Comparison of ENCODE assay signal across 15 cellular contexts in the genomic region with DNA sequence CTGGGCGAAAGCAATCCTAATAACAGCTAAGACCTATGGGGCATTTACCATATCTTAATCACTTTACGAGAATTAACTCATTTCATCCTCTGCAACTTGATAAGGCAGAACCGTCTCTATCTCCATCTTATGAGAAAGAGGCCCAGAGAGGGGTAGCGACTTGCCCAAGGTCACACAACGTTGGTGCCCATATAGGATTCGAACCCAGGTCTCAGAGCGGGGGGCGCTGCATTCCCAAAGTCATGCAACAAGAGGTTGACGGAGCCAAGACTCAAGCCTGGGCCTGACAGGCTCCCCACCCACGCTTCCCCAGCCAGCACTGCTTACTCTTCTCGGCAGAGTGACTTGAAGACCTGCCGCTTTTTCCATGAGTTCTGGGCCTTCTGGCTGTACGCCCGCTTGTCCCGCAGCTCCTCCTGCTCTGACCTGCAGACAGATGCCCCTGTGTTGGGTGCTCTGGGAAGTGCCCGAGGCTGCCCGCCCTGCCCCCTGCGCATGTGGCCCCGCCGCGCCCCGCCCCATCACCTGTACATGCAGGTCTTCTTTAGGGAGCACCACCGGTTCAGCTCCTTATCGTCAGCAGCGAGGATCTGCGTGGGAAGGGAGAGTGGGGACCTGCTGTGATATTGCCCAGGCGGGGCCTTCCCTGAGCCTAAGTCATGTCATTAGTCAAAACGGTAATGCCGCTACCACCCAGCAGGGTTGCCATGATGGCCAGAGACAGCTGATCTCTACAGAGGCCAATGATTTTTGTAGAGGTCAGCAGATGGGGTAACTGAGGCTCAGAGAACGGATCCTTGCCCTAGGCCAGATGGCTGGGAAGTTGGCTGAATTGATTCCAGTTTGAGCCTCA. TPM values are rescaled to one million over a fixed set of nuclear protein-coding genes. Genes with fewer than 3 reads are reported as not detected.
A peak's percentile ranks its signal among the peaks of the same experiment; 100 is the strongest.
DNase-seq lines count a peak whose midpoint lies in the region; ATAC-seq lines count a peak whose summit lies in the region.
"Had no signal": no experiment of that assay in that cellular context is flagged by ENCODE, and none has a peak within 500 bp of the region (broad histone marks: within the 10 kb centered on the region; RNA-seq: fewer than 3 reads in every experiment).

No MANE protein-coding gene starts in this region.

- intact Hi-C loops in CD4-positive, alpha-beta memory T cell (cut with micrococcal nuclease): loop anchor here (1.0 kb wide), 2 partner anchors 11 to 12 kb away; a partner anchor contains a TSS

- H3K9me3 Mint-ChIP-seq in CD4-positive, alpha-beta memory T cell: no peaks in the 10 kb centered on the region
- H3K9me3 Mint-ChIP-seq in activated naive CD8-positive, alpha-beta T cell (ENCODE audit: low read depth): no peaks in the 10 kb centered on the region
- H3K9me3 Mint-ChIP-seq in naive B cell: no peaks in the 10 kb centered on the region

- peak overlapping the region in 7 of 8 donors; percentile 71 to 86 (median 83) for H3K4me3 Mint-ChIP-seq in CD4-positive, alpha-beta memory T cell
- H3K4me3 Mint-ChIP-seq in activated naive CD8-positive, alpha-beta T cell: peak overlapping the region; percentile 59
- peak overlapping the region in 3 of 8 donors; percentile 33 to 74 (median 54) for H3K4me3 Mint-ChIP-seq in naive B cell

- POLR2A ChIA-PET in CD4-positive, alpha-beta memory T cell (lab: Charles Lee; ENCODE audit: partially characterized antibody): interaction anchor here (1.2 to 7.0 kb wide), 6 partner anchors 10 to 146 kb away, joined by 4 to 128 read pairs (median 10); a partner anchor contains a TSS

- H3K27ac Mint-ChIP-seq in CD4-positive, alpha-beta memory T cell: peak overlapping the region; percentile 35 to 95 (median 93)
- H3K27ac Mint-ChIP-seq in activated naive CD8-positive, alpha-beta T cell: peak overlapping the region; percentile 82
- H3K27ac Mint-ChIP-seq in naive B cell: peak overlapping the region in 5 of 6 donors; percentile 74 to 97 (median 95)

- H3K27me3 ChIP-seq in CD4-positive, alpha-beta memory T cell (ENCODE audit: insufficient read depth, low read length): no peaks in the 10 kb centered on the region
- H3K27me3 ChIP-seq in H7 (ENCODE audit: control insufficient read depth, insufficient read depth, low read length): no peaks in the 10 kb centered on the region

- CTCF ChIA-PET in CD4-positive, alpha-beta memory T cell (lab: Charles Lee; ENCODE audit: partially characterized antibody): interaction anchor here (1.0 to 4.3 kb wide), 12 partner anchors 9 to 151 kb away, joined by 3 to 31 read pairs (median 4); a partner anchor contains a TSS

- H3K9me3 ChIP-seq in CD4-positive, alpha-beta memory T cell (ENCODE audit: control insufficient read depth in 1 of 2, low read length in 2 of 2): no peaks in the 10 kb centered on the region

- ATAC-seq in naive B cell (ENCODE audit: low read depth in 2 of 2): no peak
- ATAC-seq: sciatic nerve had no signal

- H3K36me3 Mint-ChIP-seq in CD4-positive, alpha-beta memory T cell: peaks cover 30 to 58% of the 10 kb centered on the region in 2 donors
- H3K36me3 Mint-ChIP-seq in activated naive CD8-positive, alpha-beta T cell: no peaks in the 10 kb centered on the region
- no peaks in the 10 kb centered on the region for H3K36me3 Mint-ChIP-seq in naive B cell

- H3K4me3 ChIP-seq in CD4-positive, alpha-beta memory T cell (ENCODE audit: low read length in 2 of 2): peak overlapping the region in 1 of 2 donors; percentile 22
- H3K4me3 ChIP-seq in H7 (ENCODE audit: insufficient read depth, low read depth, low read length): no peak overlapping the region
- H3K4me3 ChIP-seq: GM23248, SK-N-MC had no signal

- peaks cover 63% of the 10 kb centered on the region for H3K36me3 ChIP-seq in CD4-positive, alpha-beta memory T cell (ENCODE audit: insufficient read depth, low read length)
- H3K36me3 ChIP-seq in H7 (replicated peaks; ENCODE audit: control insufficient read depth, insufficient read depth, low read length): peaks cover 38% of the 10 kb centered on the region

- DNase-seq in CD4-positive, alpha-beta memory T cell: no peak
- DNase-seq in H7 (peak; percentile 67), naive B cell (no peak), NCI-H2107 treated with DMSO at 0.1 percent for 48 hours (lab: John Stamatoyannopoulos, UW; ENCODE audit: unreplicated experiment) (no peak), COLO829 (ENCODE audit: low spot score) (no peak), mucosa of gallbladder (ENCODE audit: low spot score) (no peak)
- DNase-seq in activated CD4-positive, CD25-positive, alpha-beta regulatory T cell treated with anti-CD3 and anti-CD28 coated beads, Interleukin-2, amount 50 U/mL, for 72 hours: no peak
- DNase-seq: DMS53, GM23248, mesendoderm, MM.1S, NCI-H526 had no signal

- H3K4me1 ChIP-seq in CD4-positive, alpha-beta memory T cell (ENCODE audit: insufficient read depth, low read length): peaks cover 51% of the 10 kb centered on the region

- peaks cover 20 to 56% (median 36%) of the 10 kb centered on the region in 4 donors for H3K4me1 Mint-ChIP-seq in CD4-positive, alpha-beta memory T cell
- peaks cover 50% of the 10 kb centered on the region for H3K4me1 Mint-ChIP-seq in activated naive CD8-positive, alpha-beta T cell (ENCODE audit: low read depth)
- peaks cover 25 to 39% (median 33%) of the 10 kb centered on the region in 3 donors for H3K4me1 Mint-ChIP-seq in naive B cell

- peak overlapping the region; percentile 53 for H3K27ac ChIP-seq in CD4-positive, alpha-beta memory T cell (ENCODE audit: low read depth, low read length)
- H3K27ac ChIP-seq: GM23248 had no signal

- H3K27me3 Mint-ChIP-seq in CD4-positive, alpha-beta memory T cell: no peaks in the 10 kb centered on the region
- H3K27me3 Mint-ChIP-seq in activated naive CD8-positive, alpha-beta T cell: no peaks in the 10 kb centered on the region
- no peaks in the 10 kb centered on the region for H3K27me3 Mint-ChIP-seq in naive B cell

RNA-seq across cellular contexts. Expression of a gene that starts 10.8 kb away (rescaled TPM):
- total RNA-seq in CD4-positive, alpha-beta memory T cell: 10 to 100 TPM; 72.7 to 73.0 TPM
- polyA plus RNA-seq in CD4-positive, alpha-beta memory T cell: 10 to 100 TPM in 1 of 2 donors, 1 to 10 TPM in 1; 3.2 to 36.3 TPM
- 19.3 and 21.6 TPM in 2 replicates for total RNA-seq in H7 (2014; rRNA removed; shearing (Covaris generic))
- 10 to 100 TPM; 10.6 to 47.6 (median 16.5) TPM for polyA plus RNA-seq in naive B cell (ENCODE audit: low read depth in 6 of 6)
- total RNA-seq in mucosa of gallbladder: 21.1 TPM

RNA-seq across cellular contexts. Expression of a gene that starts 11.3 kb away (rescaled TPM):
- 10 to 100 TPM; 51.5 to 58.6 TPM for total RNA-seq in CD4-positive, alpha-beta memory T cell
- 10 to 100 TPM in 1 of 2 donors, 1 to 10 TPM in 1; 9.3 to 22.1 TPM for polyA plus RNA-seq in CD4-positive, alpha-beta memory T cell
- 95.6 and 105 TPM in 2 replicates for total RNA-seq in H7 (2014; rRNA removed; shearing (Covaris generic))
- polyA plus RNA-seq in naive B cell (ENCODE audit: low read depth in 6 of 6): 10 to 100 TPM in 2 of 6 donors, 1 to 10 TPM in 4; 1.7 to 20.7 (median 9.4) TPM
- 29.5 TPM for total RNA-seq in mucosa of gallbladder

RNA-seq across cellular contexts. Expression of a gene that starts 13.8 kb away (rescaled TPM):
- 10 to 100 TPM; 25.6 to 29.2 TPM for total RNA-seq in CD4-positive, alpha-beta memory T cell
- polyA plus RNA-seq in CD4-positive, alpha-beta memory T cell: 100 to 1,000 TPM; 130 to 159 TPM
- 4.7 and 5.6 TPM in 2 replicates for total RNA-seq in H7 (2014; rRNA removed; shearing (Covaris generic))
- polyA plus RNA-seq in naive B cell (ENCODE audit: low read depth in 6 of 6): 100 to 1,000 TPM; 110 to 209 (median 153) TPM
- 6.2 TPM for total RNA-seq in mucosa of gallbladder

RNA-seq across cellular contexts. Expression of a gene that starts 32.1 kb away (rescaled TPM):
- total RNA-seq in CD4-positive, alpha-beta memory T cell: not detected
- polyA plus RNA-seq in CD4-positive, alpha-beta memory T cell: not detected
- 16.4 and 23.7 TPM in 2 replicates for total RNA-seq in H7 (2014; rRNA removed; shearing (Covaris generic))
- under 1 TPM in 2 of 6 donors, not detected in 4; 0.66 to 0.94 TPM for polyA plus RNA-seq in naive B cell (ENCODE audit: low read depth in 6 of 6)
- 88.3 TPM for total RNA-seq in mucosa of gallbladder
- total RNA-seq: GM23248, sciatic nerve had no signal
- polyA plus RNA-seq: GM23248 had no signal

RNA-seq across cellular contexts. Expression of a gene that starts 37.7 kb away (rescaled TPM):
- 1 to 10 TPM; 1.6 to 1.9 TPM for total RNA-seq in CD4-positive, alpha-beta memory T cell
- polyA plus RNA-seq in CD4-positive, alpha-beta memory T cell: 1 to 10 TPM; 1.3 to 3.1 TPM
- total RNA-seq in H7 (2014; rRNA removed; shearing (Covaris generic)): 14.7 and 16.1 TPM in 2 replicates
- polyA plus RNA-seq in naive B cell (ENCODE audit: low read depth in 6 of 6): under 1 TPM in 5 of 6 donors, not detected in 1; 0.24 to 0.96 (median 0.75) TPM
- 0.20 TPM for total RNA-seq in mucosa of gallbladder
